Comparison of ENCODE assay signal across 1 cellular context in genomic region chr12:51922146-51922545, GRCh38.
TF ChIP-seq lines count a peak whose summit lies in the region.

No MANE protein-coding gene starts in this region.

TF ChIP-seq in H1, 55 proteins besides CTCF, POLR2A, EP300 and RAD21:
- TF ChIP-seq TCF12 (IDR thresholded peaks at IDR 0.05; ENCODE audit: low read depth, low read length) = no peak
- TF ChIP-seq POU5F1 (IDR thresholded peaks at IDR 0.05; ENCODE audit: low read depth, low read length) = no peak
- no peak for TF ChIP-seq E2F6 (IDR thresholded peaks at IDR 0.05)
TF ChIP-seq in H1: peak in this region for 0.
